ENCODE assay signal across 8 cellular contexts in genomic region chr14:75294649-75295033, GRCh38. TPM values are rescaled to one million over a fixed set of nuclear protein-coding genes. Genes with fewer than 3 reads are reported as not detected.
DNase-seq lines count a peak whose midpoint lies in the region; ATAC-seq and TF ChIP-seq lines count a peak whose summit lies in the region.

No MANE protein-coding gene starts in this region.

- peak; percentile 20 for TF ChIP-seq CTCF in fibroblast of the aortic adventitia (IDR thresholded peaks at IDR 0.05; ENCODE audit: insufficient read depth, low read length)
- peak in 2 of 4 experiments; percentile 6 to 21 for TF ChIP-seq CTCF in prostate gland (IDR thresholded peaks at IDR 0.05)

- H3K27me3 ChIP-seq in SJSA1 (replicated peaks): no peaks in the 10 kb centered on the region
- no peaks in the 10 kb centered on the region for H3K27me3 ChIP-seq in prostate gland (replicated peaks; ENCODE audit: insufficient read depth)

- H3K4me3 ChIP-seq in SJSA1 (peak overlapping the region; percentile 53), fibroblast of the aortic adventitia (ENCODE audit: low read depth, low read length) (peak overlapping the region; percentile 81), prostate gland (peak overlapping the region; percentile 37 to 53)

- no peaks in the 10 kb centered on the region for H3K9me3 ChIP-seq in SJSA1 (replicated peaks)
- no peaks in the 10 kb centered on the region for H3K9me3 ChIP-seq in prostate gland

- no peak for TF ChIP-seq POLR2A in prostate gland (IDR thresholded peaks at IDR 0.05)

- H3K36me3 ChIP-seq in SJSA1 (no peaks in the 10 kb centered on the region), prostate gland (no peaks in the 10 kb centered on the region)

- peak; percentile 20 for DNase-seq in NCI-H146 (lab: John Stamatoyannopoulos, UW)
- no peak for DNase-seq in NCI-H146 treated with DMSO at 0.1 percent for 48 hours (lab: John Stamatoyannopoulos, UW; ENCODE audit: unreplicated experiment)
- no peak for DNase-seq in SJSA1 (ENCODE audit: low read depth in 1 of 2, low spot score in 2 of 2)
- DNase-seq in fibroblast of the aortic adventitia (ENCODE audit: low read depth): no peak
- DNase-seq in prostate gland (ENCODE audit: low spot score): no peak
- no peak for DNase-seq in Ammon's horn (ENCODE audit: low spot score)
- no peak for DNase-seq in amniotic stem cell (lab: John Stamatoyannopoulos, UW)

- ATAC-seq in GM21367 (IDR thresholded peaks at IDR 0.05; ENCODE audit: unreplicated experiment): no peak

- intact Hi-C loops in prostate gland (cut with DNase I): loop anchor here (1.0 to 5.0 kb wide), 3 partner anchors 17 to 112 kb away; no protein-coding TSS in a partner anchor

- WGBS in prostate gland: under 1% methylated on average over 9 of the region's 9 CpGs

- H3K27ac ChIP-seq in SJSA1 (peak overlapping the region; percentile 97), prostate gland (peak overlapping the region; percentile 79 to 86)

- peaks cover 18% of the 10 kb centered on the region for H3K4me1 ChIP-seq in SJSA1 (replicated peaks)
- peaks cover 6% of the 10 kb centered on the region for H3K4me1 ChIP-seq in prostate gland (replicated peaks)

RNA-seq across cellular contexts. Expression of gene FOS, which starts 16.0 kb away (rescaled TPM):
- 6.6 and 7.9 TPM in 2 replicates for total RNA-seq in SJSA1 (2014; rRNA removed; shearing (Covaris generic))
- total RNA-seq in fibroblast of the aortic adventitia (ENCODE audit: low replicate concordance): 1.4 and 26.2 TPM in 2 replicates
- 100 to 1,000 TPM in 1 of 2 donors, 10 to 100 TPM in 1; 73.9 to 127 TPM for total RNA-seq in prostate gland
